ENCODE assay signal across 12 cellular contexts in genomic region chr11:35593143-35593542, GRCh38. TPM values are rescaled to one million over a fixed set of nuclear protein-coding genes. Genes with fewer than 3 reads are reported as not detected.
DNase-seq lines count a peak whose midpoint lies in the region; ATAC-seq and TF ChIP-seq lines count a peak whose summit lies in the region.
"Had no signal": no experiment of that assay in that cellular context is flagged by ENCODE, and none has a peak within 500 bp of the region (broad histone marks: within the 10 kb centered on the region; RNA-seq: fewer than 3 reads in every experiment).

No MANE protein-coding gene starts in this region.

- no peak overlapping the region for H3K27ac Mint-ChIP-seq in type B pancreatic cell
- H3K27ac Mint-ChIP-seq: activated CD4-positive, alpha-beta T cell treated with anti-CD3 and anti-CD28 coated beads for 36 hours; nephron had no signal

- H3K9me3 Mint-ChIP-seq in type B pancreatic cell, result no peaks in the 10 kb centered on the region

- H3K4me3 ChIP-seq in GM23248 (no peak overlapping the region), PC-9 (no peak overlapping the region)

- peaks cover 6% of the 10 kb centered on the region for H3K4me1 Mint-ChIP-seq in type B pancreatic cell (ENCODE audit: unreplicated experiment)
- H3K4me1 Mint-ChIP-seq: activated CD4-positive, alpha-beta T cell treated with anti-CD3 and anti-CD28 coated beads for 36 hours had no signal

- H3K9me3 ChIP-seq in GM23248 (ENCODE audit: low read depth), result no peaks in the 10 kb centered on the region
- no peaks in the 10 kb centered on the region; the same call in 1 of the 2 replicates for H3K9me3 ChIP-seq in PC-9 (ENCODE audit: insufficient read depth, low read depth)

- H3K9me2 ChIP-seq in GM23248 (ENCODE audit: insufficient read depth), result no peaks in the 10 kb centered on the region
- no peaks in the 10 kb centered on the region for H3K9me2 ChIP-seq in PC-9 (ENCODE audit: insufficient read depth)

- TF ChIP-seq CTCF in PC-9 (conservative IDR thresholded peaks at IDR 0.05) (no peak), type B pancreatic cell (conservative IDR thresholded peaks at IDR 0.05) (no peak)

- H3K4me2 ChIP-seq in GM23248 (ENCODE audit: unreplicated experiment), result no peak overlapping the region
- H3K4me2 ChIP-seq in PC-9, result peak overlapping the region; percentile 11

- DNase-seq in GM23248 (peak; percentile 89), PC-9 (peak; percentile 75 to 90), epithelial cell of prostate (ENCODE audit: low read depth, low spot score) (peak; percentile 68), renal cortical epithelial cell (ENCODE audit: low read depth) (peak; percentile 96), pons (ENCODE audit: low spot score) (no peak), type B pancreatic cell (ENCODE audit: extremely low spot score, unreplicated experiment) (no peak)
- no peak for DNase-seq in activated effector memory CD4-positive, alpha-beta T cell treated with Interleukin-2 at 50 U/mL for 16 hours
- DNase-seq: activated CD4-positive, alpha-beta T cell treated with anti-CD3 and anti-CD28 coated beads for 36 hours; NCI-H2171 treated with DMSO at 0.1 percent for 48 hours; stimulated activated naive CD8-positive, alpha-beta T cell treated with anti-CD3 and anti-CD28 coated beads, Interleukin-15, Interleukin-2, amounts not matched to agents 100 U/mL and 50 U/mL, for 24 hours had no signal

- H3K9ac ChIP-seq in GM23248, result no peak overlapping the region

- H3K79me2 ChIP-seq in GM23248 (ENCODE audit: insufficient read depth) (no peaks in the 10 kb centered on the region), PC-9 (ENCODE audit: low read depth) (no peaks in the 10 kb centered on the region)

- H3K27ac ChIP-seq in GM23248 (no peak overlapping the region), PC-9 (peak overlapping the region; percentile 5), epithelial cell of prostate (peak overlapping the region; percentile 27)

- H3K36me3 ChIP-seq in GM23248 (ENCODE audit: low read depth), result no peaks in the 10 kb centered on the region
- no peaks in the 10 kb centered on the region for H3K36me3 ChIP-seq in PC-9 (ENCODE audit: low read depth)

- no peaks in the 10 kb centered on the region for H3K27me3 ChIP-seq in GM23248 (replicated peaks; ENCODE audit: insufficient read depth)
- H3K27me3 ChIP-seq in PC-9 (ENCODE audit: insufficient read depth, low read depth), result no peaks in the 10 kb centered on the region

- in situ Hi-C loops in GM23248 (cut with MboI), result no loop called here

- ATAC-seq in GM18907 (IDR thresholded peaks at IDR 0.05; ENCODE audit: unreplicated experiment), result no peak
- ATAC-seq: activated CD4-positive, alpha-beta T cell treated with anti-CD3 and anti-CD28 coated beads for 36 hours; stimulated activated naive CD8-positive, alpha-beta T cell treated with anti-CD3 and anti-CD28 coated beads, Interleukin-15, Interleukin-2, amounts not matched to agents 100 U/mL and 50 U/mL, for 24 hours had no signal

- H4K20me1 ChIP-seq in GM23248 (ENCODE audit: insufficient read depth) (no peaks in the 10 kb centered on the region), PC-9 (ENCODE audit: insufficient read depth) (no peaks in the 10 kb centered on the region)

- no peak overlapping the region for H3K4me3 Mint-ChIP-seq in type B pancreatic cell
- H3K4me3 Mint-ChIP-seq: activated CD4-positive, alpha-beta T cell treated with anti-CD3 and anti-CD28 coated beads for 36 hours; nephron had no signal

- intact Hi-C loops in PC-9 (cut with micrococcal nuclease; ENCODE audit: unreplicated experiment), result loop anchor here (2.0 kb wide), 1 partner anchor 50 kb away; no protein-coding TSS in a partner anchor

- H3K36me3 Mint-ChIP-seq in type B pancreatic cell, result no peaks in the 10 kb centered on the region

- H3F3A ChIP-seq in GM23248 (ENCODE audit: insufficient read depth) (peaks cover 16% of the 10 kb centered on the region; the same call in 1 of the 2 replicates), PC-9 (ENCODE audit: insufficient read depth, low read depth) (peaks cover 11% of the 10 kb centered on the region)

- CTCF ChIA-PET in PC-9 (lab: Charles Lee), result interaction anchor here (1.0 kb wide), 1 partner anchor 229 kb away, joined by 3 read pairs; no protein-coding TSS in a partner anchor

- POLR2A ChIA-PET in PC-9 (lab: Charles Lee; ENCODE audit: unreplicated experiment), result interaction anchor here (0.6 kb wide), 2 partner anchors 70 to 199 kb away, joined by 7 to 11 read pairs; no protein-coding TSS in a partner anchor

- BruUV-seq in PC-9 (replicated peaks; lab: Mats Ljungman, UMichigan), result no TSS peak

- H2AFZ ChIP-seq in GM23248 (no peak overlapping the region), PC-9 (no peak overlapping the region)

- H3K4me1 ChIP-seq in GM23248 (ENCODE audit: insufficient read depth), result peaks cover 25% of the 10 kb centered on the region
- H3K4me1 ChIP-seq in PC-9 (replicated peaks; ENCODE audit: insufficient read depth), result peaks cover 18% of the 10 kb centered on the region

- peaks cover 47% of the 10 kb centered on the region for H3K27me3 Mint-ChIP-seq in type B pancreatic cell

RNA-seq across cellular contexts. Expression of gene FJX1, which starts 25.1 kb away (rescaled TPM):
- 30.9 and 37.0 TPM in 2 replicates for total RNA-seq in GM23248 (2014; rRNA removed; shearing (Covaris generic))
- polyA plus RNA-seq in GM23248 (2016; fragmentation: Nextera tagmentation; extraction: Ambion mirVana), result 12.4 and 12.5 TPM in 2 replicates
- total RNA-seq in PC-9 (2021) (14.8 and 17.5 TPM in 2 replicates), renal cortical epithelial cell (28.3 and 36.1 TPM in 2 replicates), type B pancreatic cell (ENCODE audit: low replicate concordance) (7.8 and 38.8 TPM in 2 replicates)

Comparison
In these comparisons a context has a peak if more than half of its experiments do, and no peak if none do; other contexts are left out.
1. DNase-seq: peak in GM23248 (single experiment), PC-9 (2 of 2), epithelial cell of prostate (single experiment) and renal cortical epithelial cell (single experiment); none in activated effector memory CD4-positive, alpha-beta T cell treated with Interleukin-2 at 50 U/mL for 16 hours (single experiment), pons (single experiment) and type B pancreatic cell (single experiment).